In the genomic region with DNA sequence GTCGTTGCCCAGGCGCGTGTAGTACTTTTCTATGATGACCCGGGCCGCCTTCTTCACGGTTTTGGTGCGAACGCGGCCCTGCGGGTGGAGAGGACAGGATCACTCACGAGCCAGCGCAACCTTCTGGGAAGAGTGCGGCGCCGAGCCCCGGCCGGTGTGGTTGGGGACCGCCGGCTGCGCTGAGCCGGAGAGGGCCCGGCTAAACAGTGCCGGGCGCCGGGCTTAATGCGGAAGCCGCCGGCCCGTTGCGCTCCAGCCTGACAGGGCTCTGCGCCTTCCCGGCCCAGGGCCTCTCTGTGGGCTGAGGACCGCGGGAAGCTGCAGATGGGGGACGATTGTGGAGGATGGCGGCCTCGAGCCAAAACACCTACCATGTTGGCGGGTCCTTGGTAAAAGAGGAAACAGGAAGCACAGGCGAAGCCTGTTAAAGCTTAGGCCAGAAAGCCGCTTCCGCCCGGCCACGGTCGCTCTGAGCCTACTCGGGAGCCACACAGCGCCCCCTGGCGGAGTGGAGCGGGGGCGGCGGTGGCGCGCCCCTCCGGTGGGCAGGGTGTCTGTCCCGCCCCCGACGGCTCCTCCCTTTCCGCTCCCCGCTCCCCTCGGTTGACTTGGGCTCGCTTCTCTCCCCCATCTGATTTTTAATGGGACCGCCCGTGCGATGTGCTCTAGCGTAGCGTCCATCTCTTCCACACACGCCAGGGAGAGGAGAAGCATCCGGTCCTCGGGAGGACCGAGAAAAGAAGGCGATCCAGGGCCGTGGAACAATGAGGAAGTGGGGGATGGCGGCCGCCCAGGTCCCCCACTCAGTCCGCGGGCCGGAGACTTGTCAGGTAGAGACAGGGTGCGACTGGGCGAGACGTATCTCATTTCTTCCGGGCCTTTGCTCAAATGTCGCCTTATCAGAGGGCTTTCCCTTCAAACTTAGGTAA, we compare ENCODE assay signal across 1 cellular context.
A peak's percentile ranks its signal among the peaks of the same experiment; 100 is the strongest.
TF ChIP-seq lines count a peak whose summit lies in the region.

RPS17 (minus strand) TSS at position 403 of the 929 bp plus-strand sequence; CDS start at position 374, 29 bp downstream.

TF ChIP-seq in K562, 482 proteins besides CTCF, POLR2A, EP300 and RAD21 (continued from another document and continues in another):
- TF ChIP-seq, protein P1, sequence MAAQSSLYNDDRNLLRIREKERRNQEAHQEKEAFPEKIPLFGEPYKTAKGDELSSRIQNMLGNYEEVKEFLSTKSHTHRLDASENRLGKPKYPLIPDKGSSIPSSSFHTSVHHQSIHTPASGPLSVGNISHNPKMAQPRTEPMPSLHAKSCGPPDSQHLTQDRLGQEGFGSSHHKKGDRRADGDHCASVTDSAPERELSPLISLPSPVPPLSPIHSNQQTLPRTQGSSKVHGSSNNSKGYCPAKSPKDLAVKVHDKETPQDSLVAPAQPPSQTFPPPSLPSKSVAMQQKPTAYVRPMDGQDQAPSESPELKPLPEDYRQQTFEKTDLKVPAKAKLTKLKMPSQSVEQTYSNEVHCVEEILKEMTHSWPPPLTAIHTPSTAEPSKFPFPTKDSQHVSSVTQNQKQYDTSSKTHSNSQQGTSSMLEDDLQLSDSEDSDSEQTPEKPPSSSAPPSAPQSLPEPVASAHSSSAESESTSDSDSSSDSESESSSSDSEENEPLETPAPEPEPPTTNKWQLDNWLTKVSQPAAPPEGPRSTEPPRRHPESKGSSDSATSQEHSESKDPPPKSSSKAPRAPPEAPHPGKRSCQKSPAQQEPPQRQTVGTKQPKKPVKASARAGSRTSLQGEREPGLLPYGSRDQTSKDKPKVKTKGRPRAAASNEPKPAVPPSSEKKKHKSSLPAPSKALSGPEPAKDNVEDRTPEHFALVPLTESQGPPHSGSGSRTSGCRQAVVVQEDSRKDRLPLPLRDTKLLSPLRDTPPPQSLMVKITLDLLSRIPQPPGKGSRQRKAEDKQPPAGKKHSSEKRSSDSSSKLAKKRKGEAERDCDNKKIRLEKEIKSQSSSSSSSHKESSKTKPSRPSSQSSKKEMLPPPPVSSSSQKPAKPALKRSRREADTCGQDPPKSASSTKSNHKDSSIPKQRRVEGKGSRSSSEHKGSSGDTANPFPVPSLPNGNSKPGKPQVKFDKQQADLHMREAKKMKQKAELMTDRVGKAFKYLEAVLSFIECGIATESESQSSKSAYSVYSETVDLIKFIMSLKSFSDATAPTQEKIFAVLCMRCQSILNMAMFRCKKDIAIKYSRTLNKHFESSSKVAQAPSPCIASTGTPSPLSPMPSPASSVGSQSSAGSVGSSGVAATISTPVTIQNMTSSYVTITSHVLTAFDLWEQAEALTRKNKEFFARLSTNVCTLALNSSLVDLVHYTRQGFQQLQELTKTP (IDR thresholded peaks at IDR 0.05; ENCODE audit: low read depth in 1 of 2, partially characterized antibody in 2 of 2), result peak in 1 of 2 experiments; percentile 31
- TF ChIP-seq, protein P2, sequence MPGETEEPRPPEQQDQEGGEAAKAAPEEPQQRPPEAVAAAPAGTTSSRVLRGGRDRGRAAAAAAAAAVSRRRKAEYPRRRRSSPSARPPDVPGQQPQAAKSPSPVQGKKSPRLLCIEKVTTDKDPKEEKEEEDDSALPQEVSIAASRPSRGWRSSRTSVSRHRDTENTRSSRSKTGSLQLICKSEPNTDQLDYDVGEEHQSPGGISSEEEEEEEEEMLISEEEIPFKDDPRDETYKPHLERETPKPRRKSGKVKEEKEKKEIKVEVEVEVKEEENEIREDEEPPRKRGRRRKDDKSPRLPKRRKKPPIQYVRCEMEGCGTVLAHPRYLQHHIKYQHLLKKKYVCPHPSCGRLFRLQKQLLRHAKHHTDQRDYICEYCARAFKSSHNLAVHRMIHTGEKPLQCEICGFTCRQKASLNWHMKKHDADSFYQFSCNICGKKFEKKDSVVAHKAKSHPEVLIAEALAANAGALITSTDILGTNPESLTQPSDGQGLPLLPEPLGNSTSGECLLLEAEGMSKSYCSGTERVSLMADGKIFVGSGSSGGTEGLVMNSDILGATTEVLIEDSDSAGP (CRISPR knock-in tag; IDR thresholded peaks at IDR 0.05), result no peak
- TF ChIP-seq TCF7L2 (IDR thresholded peaks at IDR 0.05; ENCODE audit: low read depth, low read length) (peak; percentile 93), ZNF121 (CRISPR knock-in tag; conservative IDR thresholded peaks at IDR 0.05) (no peak), EZH2 (IDR thresholded peaks at IDR 0.05; ENCODE audit: borderline replicate concordance, low read depth, low read length) (no peak), RBM17 (IDR thresholded peaks at IDR 0.05; ENCODE audit: borderline replicate concordance, low read depth, low read length) (no peak), BDP1 (IDR thresholded peaks at IDR 0.05; ENCODE audit: insufficient read depth, insufficient read length) (no peak), ZNF785 (CRISPR knock-in tag; IDR thresholded peaks at IDR 0.05) (no peak), ZBTB8A (IDR thresholded peaks at IDR 0.05; ENCODE audit: partially characterized antibody) (no peak), ZNF592 (IDR thresholded peaks at IDR 0.05) (peak; percentile 49; the same call in 1 of the 2 replicates), TCFL5 (CRISPR knock-in tag; conservative IDR thresholded peaks at IDR 0.05) (no peak), XRCC4 (IDR thresholded peaks at IDR 0.05; ENCODE audit: extremely low read depth, insufficient read depth, insufficient read length) (no peak), C11orf30 (IDR thresholded peaks at IDR 0.05; ENCODE audit: low read depth) (peak; percentile 72), MCM3 (IDR thresholded peaks at IDR 0.05) (no peak), ZNF589 (CRISPR knock-in tag; IDR thresholded peaks at IDR 0.05; ENCODE audit: low read depth) (peak; percentile 65; the same call in 1 of the 2 replicates), MAX (CRISPR knock-in tag; IDR thresholded peaks at IDR 0.05) (peak; percentile 69), CSDE1 (IDR thresholded peaks at IDR 0.05) (no peak), PURB (CRISPR knock-in tag; IDR thresholded peaks at IDR 0.05; ENCODE audit: low read depth) (no peak), ZBTB1 (CRISPR knock-in tag; IDR thresholded peaks at IDR 0.05; ENCODE audit: borderline replicate concordance, low read depth) (peak; percentile 64; the same call in 1 of the 2 replicates), NCOA4 (IDR thresholded peaks at IDR 0.05; ENCODE audit: partially characterized antibody) (no peak), ZFPM2 (CRISPR knock-in tag; IDR thresholded peaks at IDR 0.05) (0 out of 2 replicates have a peak, but pooled peaks have one; percentile 11), PBX2 (CRISPR knock-in tag; IDR thresholded peaks at IDR 0.05; ENCODE audit: low read depth) (no peak), PBX2 (tag; conservative IDR thresholded peaks at IDR 0.05; ENCODE audit: low read depth) (no peak), TAL1 (IDR thresholded peaks at IDR 0.05) (no peak), SAP30 (IDR thresholded peaks at IDR 0.05; ENCODE audit: borderline replicate concordance, insufficient read depth, low read depth, low read length, poor library complexity, severe bottlenecking) (peak; percentile 76), ZNF41 (CRISPR knock-in tag; conservative IDR thresholded peaks at IDR 0.05) (no peak; the same call in 1 of the 2 replicates), TFAM (CRISPR knock-in tag; conservative IDR thresholded peaks at IDR 0.05) (no peak), MAFG (tag; conservative IDR thresholded peaks at IDR 0.05) (no peak), SMARCA5 (IDR thresholded peaks at IDR 0.05) (no peak), ZNF316 (IDR thresholded peaks at IDR 0.05) (no peak), PYGO2 (tag; IDR thresholded peaks at IDR 0.05) (no peak), CTBP1 (IDR thresholded peaks at IDR 0.05; ENCODE audit: borderline replicate concordance) (peak; percentile 75), RFX1 (IDR thresholded peaks at IDR 0.05) (no peak), TAF9B (IDR thresholded peaks at IDR 0.05; ENCODE audit: partially characterized antibody) (peak; percentile 99), FOS (IDR thresholded peaks at IDR 0.05; ENCODE audit: extremely low read depth, insufficient read length) (no peak), MTA1 (IDR thresholded peaks at IDR 0.05; ENCODE audit: borderline replicate concordance) (peak; percentile 42; the same call in 1 of the 2 replicates), TARDBP (IDR thresholded peaks at IDR 0.05) (peak; percentile 79; the same call in 1 of the 2 replicates), ZBED1 (IDR thresholded peaks at IDR 0.05) (no peak)
- TF ChIP-seq, protein P3, sequence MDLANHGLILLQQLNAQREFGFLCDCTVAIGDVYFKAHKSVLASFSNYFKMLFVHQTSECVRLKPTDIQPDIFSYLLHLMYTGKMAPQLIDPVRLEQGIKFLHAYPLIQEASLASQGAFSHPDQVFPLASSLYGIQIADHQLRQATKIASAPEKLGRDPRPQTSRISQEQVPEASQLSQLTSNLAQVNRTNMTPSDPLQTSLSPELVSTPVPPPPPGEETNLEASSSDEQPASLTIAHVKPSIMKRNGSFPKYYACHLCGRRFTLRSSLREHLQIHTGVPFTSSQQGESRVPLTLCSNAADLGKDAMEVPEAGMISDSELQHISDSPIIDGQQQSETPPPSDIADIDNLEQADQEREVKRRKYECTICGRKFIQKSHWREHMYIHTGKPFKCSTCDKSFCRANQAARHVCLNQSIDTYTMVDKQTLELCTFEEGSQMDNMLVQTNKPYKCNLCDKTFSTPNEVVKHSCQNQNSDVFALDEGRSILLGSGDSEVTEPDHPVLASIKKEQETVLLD (IDR thresholded peaks at IDR 0.05), result 0 out of 2 replicates have a peak, but pooled peaks have one; percentile 66
- TF ChIP-seq, protein P4, sequence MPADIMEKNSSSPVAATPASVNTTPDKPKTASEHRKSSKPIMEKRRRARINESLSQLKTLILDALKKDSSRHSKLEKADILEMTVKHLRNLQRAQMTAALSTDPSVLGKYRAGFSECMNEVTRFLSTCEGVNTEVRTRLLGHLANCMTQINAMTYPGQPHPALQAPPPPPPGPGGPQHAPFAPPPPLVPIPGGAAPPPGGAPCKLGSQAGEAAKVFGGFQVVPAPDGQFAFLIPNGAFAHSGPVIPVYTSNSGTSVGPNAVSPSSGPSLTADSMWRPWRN (IDR thresholded peaks at IDR 0.05; ENCODE audit: low read depth), result no peak; the same call in 1 of the 2 replicates
- TF ChIP-seq, protein P5, sequence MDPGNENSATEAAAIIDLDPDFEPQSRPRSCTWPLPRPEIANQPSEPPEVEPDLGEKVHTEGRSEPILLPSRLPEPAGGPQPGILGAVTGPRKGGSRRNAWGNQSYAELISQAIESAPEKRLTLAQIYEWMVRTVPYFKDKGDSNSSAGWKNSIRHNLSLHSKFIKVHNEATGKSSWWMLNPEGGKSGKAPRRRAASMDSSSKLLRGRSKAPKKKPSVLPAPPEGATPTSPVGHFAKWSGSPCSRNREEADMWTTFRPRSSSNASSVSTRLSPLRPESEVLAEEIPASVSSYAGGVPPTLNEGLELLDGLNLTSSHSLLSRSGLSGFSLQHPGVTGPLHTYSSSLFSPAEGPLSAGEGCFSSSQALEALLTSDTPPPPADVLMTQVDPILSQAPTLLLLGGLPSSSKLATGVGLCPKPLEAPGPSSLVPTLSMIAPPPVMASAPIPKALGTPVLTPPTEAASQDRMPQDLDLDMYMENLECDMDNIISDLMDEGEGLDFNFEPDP (CRISPR knock-in tag; IDR thresholded peaks at IDR 0.05), result no peak
- TF ChIP-seq, protein P6, sequence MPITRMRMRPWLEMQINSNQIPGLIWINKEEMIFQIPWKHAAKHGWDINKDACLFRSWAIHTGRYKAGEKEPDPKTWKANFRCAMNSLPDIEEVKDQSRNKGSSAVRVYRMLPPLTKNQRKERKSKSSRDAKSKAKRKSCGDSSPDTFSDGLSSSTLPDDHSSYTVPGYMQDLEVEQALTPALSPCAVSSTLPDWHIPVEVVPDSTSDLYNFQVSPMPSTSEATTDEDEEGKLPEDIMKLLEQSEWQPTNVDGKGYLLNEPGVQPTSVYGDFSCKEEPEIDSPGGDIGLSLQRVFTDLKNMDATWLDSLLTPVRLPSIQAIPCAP (CRISPR knock-in tag; IDR thresholded peaks at IDR 0.05; ENCODE audit: borderline replicate concordance), result no peak; the same call in 1 of the 2 replicates
